Comparison of ENCODE assay signal across 10 cellular contexts in genomic region chr22:45336971-45337431, GRCh38. TPM values are rescaled to one million over a fixed set of nuclear protein-coding genes. Genes with fewer than 3 reads are reported as not detected.
DNase-seq lines count a peak whose midpoint lies in the region; ATAC-seq and TF ChIP-seq lines count a peak whose summit lies in the region.
"Had no signal": no experiment of that assay in that cellular context is flagged by ENCODE, and none has a peak within 500 bp of the region (broad histone marks: within the 10 kb centered on the region; RNA-seq: fewer than 3 reads in every experiment).

No MANE protein-coding gene starts in this region.

- no peaks in the 10 kb centered on the region for H3K9me3 Mint-ChIP-seq in stimulated activated naive CD8-positive, alpha-beta T cell treated with anti-CD3 and anti-CD28 coated beads, Interleukin-15, Interleukin-2, amounts not matched to agents 100 ng/mL and 50 ng/mL, for 24 hours
- H3K9me3 Mint-ChIP-seq in naive thymus-derived CD4-positive, alpha-beta T cell: no peaks in the 10 kb centered on the region
- H3K9me3 Mint-ChIP-seq: CD8-positive, alpha-beta memory T cell had no signal

- peaks cover 26 to 96% (median 57%) of the 10 kb centered on the region in 4 donors for H3K36me3 ChIP-seq in esophagus muscularis mucosa
- peaks cover 0 to 92% (median 7%) of the 10 kb centered on the region in 3 experiments for H3K36me3 ChIP-seq in naive thymus-derived CD4-positive, alpha-beta T cell (ENCODE audit: control insufficient read depth in 2 of 3, insufficient read depth in 3 of 3, low read length in 3 of 3)
- H3K36me3 ChIP-seq in MG63: peaks cover 46% of the 10 kb centered on the region

- TF ChIP-seq EP300 in esophagus muscularis mucosa (IDR thresholded peaks at IDR 0.05): no peak

- TF ChIP-seq CTCF in esophagus muscularis mucosa (IDR thresholded peaks at IDR 0.05) (no peak), foreskin keratinocyte (conservative IDR thresholded peaks at IDR 0.05) (no peak)

- intact Hi-C loops in esophagus muscularis mucosa (cut with DNase I): no loop called here
- intact Hi-C loops in naive thymus-derived CD4-positive, alpha-beta T cell (cut with micrococcal nuclease): loop anchor here in 1 of 2 donors (1.0 kb wide), 1 partner anchor 19 kb away; no protein-coding TSS in a partner anchor

- POLR2A ChIA-PET in naive thymus-derived CD4-positive, alpha-beta T cell (lab: Charles Lee): interaction anchor here (0.8 kb wide), 1 partner anchor 14 kb away, joined by 3 read pairs; no protein-coding TSS in a partner anchor

- no peak for ATAC-seq in stimulated activated naive CD8-positive, alpha-beta T cell treated with anti-CD3 and anti-CD28 coated beads, Interleukin-15, Interleukin-2, amounts not matched to agents 100 U/mL and 50 U/mL, for 24 hours
- ATAC-seq in naive thymus-derived CD4-positive, alpha-beta T cell: peak; percentile 47
- ATAC-seq in foreskin keratinocyte (no peak), HG03135 (IDR thresholded peaks at IDR 0.05; ENCODE audit: unreplicated experiment) (no peak)

- peak overlapping the region; percentile 68 for H3K27ac Mint-ChIP-seq in stimulated activated naive CD8-positive, alpha-beta T cell treated with anti-CD3 and anti-CD28 coated beads, Interleukin-15, Interleukin-2, amounts not matched to agents 100 ng/mL and 50 ng/mL, for 24 hours
- peak overlapping the region in 8 of 9 donors; percentile 85 to 99 (median 94) for H3K27ac Mint-ChIP-seq in naive thymus-derived CD4-positive, alpha-beta T cell

- DNase-seq in stimulated activated naive CD8-positive, alpha-beta T cell treated with anti-CD3 and anti-CD28 coated beads, Interleukin-15, Interleukin-2, amounts not matched to agents 100 U/mL and 50 U/mL, for 24 hours: no peak
- peak; percentile 95 for DNase-seq in esophagus muscularis mucosa (ENCODE audit: extremely low spot score)
- peak in 7 of 9 donors; percentile 37 to 79 (median 65) for DNase-seq in naive thymus-derived CD4-positive, alpha-beta T cell
- no peak for DNase-seq in foreskin keratinocyte
- no peak for DNase-seq in NCI-H2227 (lab: John Stamatoyannopoulos, UW; ENCODE audit: unreplicated experiment)
- DNase-seq in MG63: no peak

- H3K27me3 Mint-ChIP-seq in stimulated activated naive CD8-positive, alpha-beta T cell treated with anti-CD3 and anti-CD28 coated beads, Interleukin-15, Interleukin-2, amounts not matched to agents 100 ng/mL and 50 ng/mL, for 24 hours: no peaks in the 10 kb centered on the region
- no peaks in the 10 kb centered on the region for H3K27me3 Mint-ChIP-seq in naive thymus-derived CD4-positive, alpha-beta T cell
- H3K27me3 Mint-ChIP-seq: CD8-positive, alpha-beta memory T cell had no signal

- CTCF ChIA-PET in naive thymus-derived CD4-positive, alpha-beta T cell (lab: Charles Lee): no interaction called here

- no peak for TF ChIP-seq POLR2A in esophagus muscularis mucosa (IDR thresholded peaks at IDR 0.05; ENCODE audit: low read depth)

- H3K4me1 ChIP-seq in esophagus muscularis mucosa (peaks cover 19 to 35% (median 21%) of the 10 kb centered on the region in 4 donors), foreskin keratinocyte (peaks cover 19% of the 10 kb centered on the region)
- peaks cover 0 to 20% of the 10 kb centered on the region in 2 donors for H3K4me1 ChIP-seq in naive thymus-derived CD4-positive, alpha-beta T cell (ENCODE audit: control insufficient read depth in 2 of 2, insufficient read depth in 2 of 2, low read length in 2 of 2)

- H3K9me3 ChIP-seq in esophagus muscularis mucosa (no peaks in the 10 kb centered on the region), MG63 (no peaks in the 10 kb centered on the region)
- no peaks in the 10 kb centered on the region for H3K9me3 ChIP-seq in naive thymus-derived CD4-positive, alpha-beta T cell (ENCODE audit: control insufficient read depth in 2 of 3, low read length in 3 of 3)

- H3K4me3 Mint-ChIP-seq in stimulated activated naive CD8-positive, alpha-beta T cell treated with anti-CD3 and anti-CD28 coated beads, Interleukin-15, Interleukin-2, amounts not matched to agents 100 ng/mL and 50 ng/mL, for 24 hours: no peak overlapping the region
- H3K4me3 Mint-ChIP-seq in naive thymus-derived CD4-positive, alpha-beta T cell: peak overlapping the region in 8 of 10 donors; percentile 46 to 75 (median 62)
- H3K4me3 Mint-ChIP-seq: CD8-positive, alpha-beta memory T cell had no signal

- H3K27me3 ChIP-seq in esophagus muscularis mucosa: no peaks in the 10 kb centered on the region
- no peaks in the 10 kb centered on the region for H3K27me3 ChIP-seq in naive thymus-derived CD4-positive, alpha-beta T cell (ENCODE audit: control insufficient read depth in 2 of 2, insufficient read depth in 2 of 2, low read length in 2 of 2)
- H3K27me3 ChIP-seq in foreskin keratinocyte: no peaks in the 10 kb centered on the region
- H3K27me3 ChIP-seq in MG63: no peaks in the 10 kb centered on the region

- H3K4me1 Mint-ChIP-seq in stimulated activated naive CD8-positive, alpha-beta T cell treated with anti-CD3 and anti-CD28 coated beads, Interleukin-15, Interleukin-2, amounts not matched to agents 100 ng/mL and 50 ng/mL, for 24 hours (ENCODE audit: low read depth): peaks cover 33% of the 10 kb centered on the region
- H3K4me1 Mint-ChIP-seq in naive thymus-derived CD4-positive, alpha-beta T cell: peaks cover 5 to 68% (median 53%) of the 10 kb centered on the region in 7 donors

- H3K4me3 ChIP-seq in esophagus muscularis mucosa (peak overlapping the region in 2 of 4 donors; percentile 22 to 28), MG63 (no peak overlapping the region)
- H3K4me3 ChIP-seq in naive thymus-derived CD4-positive, alpha-beta T cell (ENCODE audit: low read length): no peak overlapping the region

- peaks cover 63% of the 10 kb centered on the region for H3K36me3 Mint-ChIP-seq in stimulated activated naive CD8-positive, alpha-beta T cell treated with anti-CD3 and anti-CD28 coated beads, Interleukin-15, Interleukin-2, amounts not matched to agents 100 ng/mL and 50 ng/mL, for 24 hours (ENCODE audit: low read depth)
- peaks cover 9 to 49% (median 33%) of the 10 kb centered on the region in 5 donors for H3K36me3 Mint-ChIP-seq in naive thymus-derived CD4-positive, alpha-beta T cell

- H3K27ac ChIP-seq in esophagus muscularis mucosa (replicated peaks in 1 of 4) (peak overlapping the region; percentile 57 to 76 (median 63)), foreskin keratinocyte (no peak overlapping the region)
- peak overlapping the region; percentile 1 for H3K27ac ChIP-seq in naive thymus-derived CD4-positive, alpha-beta T cell (ENCODE audit: low read depth, low read length)

- WGBS in esophagus muscularis mucosa: 59% methylated on average over 18 of the region's 18 CpGs

RNA-seq across cellular contexts. Expression of gene FAM118A, which starts 27.3 kb away (rescaled TPM):
- 10 to 100 TPM; 24.4 to 45.8 (median 32.1) TPM for total RNA-seq in esophagus muscularis mucosa
- 100 to 1,000 TPM in 4 of 5 experiments, 10 to 100 TPM in 1; 61.3 to 216 (median 111) TPM for total RNA-seq in naive thymus-derived CD4-positive, alpha-beta T cell
- polyA plus RNA-seq in naive thymus-derived CD4-positive, alpha-beta T cell: 10 to 100 TPM; 54.0 to 81.6 TPM
- 12.8 and 15.5 TPM in 2 replicates for total RNA-seq in foreskin keratinocyte
- polyA plus RNA-seq in foreskin keratinocyte: 7.0 and 7.5 TPM in 2 replicates
- 17.1 and 20.5 TPM in 2 replicates for total RNA-seq in MG63 (2014; rRNA removed; shearing (Covaris generic); ENCODE audit: low replicate concordance)

RNA-seq across cellular contexts. Expression of gene UPK3A, which starts 52.3 kb away (rescaled TPM):
- not detected for total RNA-seq in esophagus muscularis mucosa
- total RNA-seq in naive thymus-derived CD4-positive, alpha-beta T cell: under 1 TPM in 1 of 5 experiments, not detected in 4; 0.61 TPM
- under 1 TPM in 1 of 2 donors, not detected in 1; 0.25 TPM for polyA plus RNA-seq in naive thymus-derived CD4-positive, alpha-beta T cell
- not detected in 2 replicates for total RNA-seq in foreskin keratinocyte
- not detected in 2 replicates for polyA plus RNA-seq in foreskin keratinocyte
- total RNA-seq in MG63 (2014; rRNA removed; shearing (Covaris generic); ENCODE audit: low replicate concordance): not detected in 2 replicates
- total RNA-seq: CD8-positive, alpha-beta memory T cell; MCF 10A had no signal
- polyA plus RNA-seq: CD8-positive, alpha-beta memory T cell had no signal

Comparison
In these comparisons a context has a peak if more than half of its experiments do, and no peak if none do; other contexts are left out.
1. DNase-seq: peak in esophagus muscularis mucosa (single experiment) and naive thymus-derived CD4-positive, alpha-beta T cell (7 of 9); none in stimulated activated naive CD8-positive, alpha-beta T cell treated with anti-CD3 and anti-CD28 coated beads, Interleukin-15, Interleukin-2, amounts not matched to agents 100 U/mL and 50 U/mL, for 24 hours (single experiment), foreskin keratinocyte (0 of 2), NCI-H2227 (single experiment) and MG63 (single experiment).